ENCODE assay signal across 1 cellular context in genomic region chr7:44971991-44972441, GRCh38.
TF ChIP-seq lines count a peak whose summit lies in the region.

No MANE protein-coding gene starts in this region.

TF ChIP-seq in HepG2, 621 proteins besides CTCF, POLR2A, EP300 and RAD21 (continued from another document and continues in another):
- TF ChIP-seq PHF20 (CRISPR knock-in tag; IDR thresholded peaks at IDR 0.05) (no peak), SNAPC2 (CRISPR knock-in tag; IDR thresholded peaks at IDR 0.05) (no peak), CEBPG (CRISPR knock-in tag; IDR thresholded peaks at IDR 0.05) (no peak), SP1 (IDR thresholded peaks at IDR 0.05) (no peak), SP1 (CRISPR knock-in tag; IDR thresholded peaks at IDR 0.05) (no peak), ZNF354B (CRISPR knock-in tag; IDR thresholded peaks at IDR 0.05) (no peak), ATF5 (CRISPR knock-in tag; IDR thresholded peaks at IDR 0.05; ENCODE audit: low read depth) (no peak), AKAP8 (CRISPR knock-in tag; IDR thresholded peaks at IDR 0.05) (no peak), ZNF124 (CRISPR knock-in tag; IDR thresholded peaks at IDR 0.05) (no peak), ZBTB39 (CRISPR knock-in tag; IDR thresholded peaks at IDR 0.05) (no peak), HINFP (CRISPR knock-in tag; IDR thresholded peaks at IDR 0.05; ENCODE audit: low read depth) (no peak), ZNF558 (CRISPR knock-in tag; IDR thresholded peaks at IDR 0.05; ENCODE audit: borderline replicate concordance) (no peak), POLR2G (IDR thresholded peaks at IDR 0.05; ENCODE audit: low read depth, low read length) (no peak), ZNF570 (CRISPR knock-in tag; IDR thresholded peaks at IDR 0.05; ENCODE audit: borderline replicate concordance) (no peak), ZNF790 (CRISPR knock-in tag; IDR thresholded peaks at IDR 0.05; ENCODE audit: borderline replicate concordance) (no peak), ZNF580 (CRISPR knock-in tag; IDR thresholded peaks at IDR 0.05; ENCODE audit: borderline replicate concordance, low read depth) (no peak), IRF2 (CRISPR knock-in tag; IDR thresholded peaks at IDR 0.05) (no peak), KLF13 (CRISPR knock-in tag; IDR thresholded peaks at IDR 0.05) (no peak), KAT2B (IDR thresholded peaks at IDR 0.05; ENCODE audit: borderline replicate concordance, low read depth, low read length) (no peak), PLRG1 (conservative IDR thresholded peaks at IDR 0.05) (no peak), FOSL1 (CRISPR knock-in tag; IDR thresholded peaks at IDR 0.05; ENCODE audit: borderline replicate concordance) (no peak), ZFY (CRISPR knock-in tag; IDR thresholded peaks at IDR 0.05) (no peak), ZNF160 (CRISPR knock-in tag; IDR thresholded peaks at IDR 0.05) (no peak), PAF1 (CRISPR knock-in tag; IDR thresholded peaks at IDR 0.05) (no peak), ZNF607 (CRISPR knock-in tag; IDR thresholded peaks at IDR 0.05; ENCODE audit: borderline replicate concordance) (no peak), SRSF1 (optimal IDR thresholded peaks at IDR 0.05; ENCODE audit: low read depth, low read length) (no peak), ZNF546 (CRISPR knock-in tag; conservative IDR thresholded peaks at IDR 0.05) (no peak), CCDC6 (CRISPR knock-in tag; IDR thresholded peaks at IDR 0.05) (no peak), ZIK1 (CRISPR knock-in tag; IDR thresholded peaks at IDR 0.05; ENCODE audit: borderline replicate concordance, low read depth) (no peak), ZFP62 (CRISPR knock-in tag; IDR thresholded peaks at IDR 0.05) (no peak), ZNF709 (CRISPR knock-in tag; IDR thresholded peaks at IDR 0.05) (no peak), ZFP37 (CRISPR knock-in tag; IDR thresholded peaks at IDR 0.05; ENCODE audit: borderline replicate concordance) (no peak), MED1 (CRISPR knock-in tag; IDR thresholded peaks at IDR 0.05) (peak; percentile 64; the same call in 1 of the 2 replicates), ZNF367 (CRISPR knock-in tag; IDR thresholded peaks at IDR 0.05; ENCODE audit: borderline replicate concordance) (no peak), ZNF549 (CRISPR knock-in tag; IDR thresholded peaks at IDR 0.05) (no peak), MYC (CRISPR knock-in tag; IDR thresholded peaks at IDR 0.05; ENCODE audit: borderline replicate concordance) (0 out of 2 replicates have a peak, but pooled peaks have one; percentile 11), ZNF773 (CRISPR knock-in tag; IDR thresholded peaks at IDR 0.05; ENCODE audit: borderline replicate concordance) (no peak), U2AF1 (optimal IDR thresholded peaks at IDR 0.05; ENCODE audit: low read depth, low read length) (no peak), ZNF574 (CRISPR knock-in tag; IDR thresholded peaks at IDR 0.05) (peak; percentile 37; the same call in 1 of the 2 replicates), HMGA1 (CRISPR knock-in tag; conservative IDR thresholded peaks at IDR 0.05) (no peak), TOE1 (CRISPR knock-in tag; IDR thresholded peaks at IDR 0.05) (no peak), ZNF775 (CRISPR knock-in tag; IDR thresholded peaks at IDR 0.05; ENCODE audit: borderline replicate concordance) (no peak), ZNF605 (CRISPR knock-in tag; IDR thresholded peaks at IDR 0.05) (peak; percentile 92), SALL1 (CRISPR knock-in tag; IDR thresholded peaks at IDR 0.05) (peak; percentile 48; the same call in 1 of the 2 replicates), ZNF317 (CRISPR knock-in tag; IDR thresholded peaks at IDR 0.05) (no peak), REL (CRISPR knock-in tag; conservative IDR thresholded peaks at IDR 0.05) (no peak), PTBP1 (IDR thresholded peaks at IDR 0.05; ENCODE audit: low read depth, low read length, poor library complexity, severe bottlenecking) (no peak), IKZF1 (IDR thresholded peaks at IDR 0.05) (no peak), SP4 (CRISPR knock-in tag; IDR thresholded peaks at IDR 0.05) (no peak), MATR3 (CRISPR knock-in tag; IDR thresholded peaks at IDR 0.05) (no peak), KDM1A (CRISPR knock-in tag; IDR thresholded peaks at IDR 0.05) (0 out of 2 replicates have a peak, but pooled peaks have one; percentile 19), PITX1 (CRISPR knock-in tag; IDR thresholded peaks at IDR 0.05) (peak; percentile 48; the same call in 1 of the 2 replicates), BRD4 (CRISPR knock-in tag; IDR thresholded peaks at IDR 0.05) (no peak), AHR (CRISPR knock-in tag; IDR thresholded peaks at IDR 0.05) (no peak), TMF1 (CRISPR knock-in tag; IDR thresholded peaks at IDR 0.05; ENCODE audit: low read depth) (no peak), ZNF556 (CRISPR knock-in tag; IDR thresholded peaks at IDR 0.05; ENCODE audit: borderline replicate concordance) (no peak; the same call in 1 of the 2 replicates), ZMYM4 (CRISPR knock-in tag; IDR thresholded peaks at IDR 0.05) (0 out of 2 replicates have a peak, but pooled peaks have one; percentile 44), ZBTB34 (CRISPR knock-in tag; IDR thresholded peaks at IDR 0.05) (no peak), ZNF441 (CRISPR knock-in tag; IDR thresholded peaks at IDR 0.05; ENCODE audit: borderline replicate concordance) (no peak), TEAD2 (CRISPR knock-in tag; IDR thresholded peaks at IDR 0.05) (no peak), DDIT3 (CRISPR knock-in tag; IDR thresholded peaks at IDR 0.05) (no peak), REXO4 (CRISPR knock-in tag; IDR thresholded peaks at IDR 0.05; ENCODE audit: borderline replicate concordance) (no peak), RNF2 (conservative IDR thresholded peaks at IDR 0.05; ENCODE audit: low read depth) (no peak), MBNL3 (CRISPR knock-in tag; conservative IDR thresholded peaks at IDR 0.05) (no peak), PAWR (CRISPR knock-in tag; IDR thresholded peaks at IDR 0.05; ENCODE audit: borderline replicate concordance) (no peak), PHF5A (CRISPR knock-in tag; IDR thresholded peaks at IDR 0.05; ENCODE audit: low read depth, unreplicated experiment) (no peak), ZFP90 (CRISPR knock-in tag; IDR thresholded peaks at IDR 0.05; ENCODE audit: borderline replicate concordance) (no peak), ELF4 (CRISPR knock-in tag; IDR thresholded peaks at IDR 0.05; ENCODE audit: borderline replicate concordance) (no peak), ZBED4 (CRISPR knock-in tag; IDR thresholded peaks at IDR 0.05; ENCODE audit: borderline replicate concordance) (no peak), U2AF2 (IDR thresholded peaks at IDR 0.05; ENCODE audit: low read depth, low read length) (no peak), HHEX (CRISPR knock-in tag; IDR thresholded peaks at IDR 0.05) (no peak), ZNF737 (CRISPR knock-in tag; IDR thresholded peaks at IDR 0.05; ENCODE audit: borderline replicate concordance) (no peak)
